ENCODE assay signal across 8 cellular contexts in genomic region chr19:21835810-21836444, GRCh38. TPM values are rescaled to one million over a fixed set of nuclear protein-coding genes. Genes with fewer than 3 reads are reported as not detected.
DNase-seq lines count a peak whose midpoint lies in the region; ATAC-seq, FAIRE-seq and TF ChIP-seq lines count a peak whose summit lies in the region.

Gene ZNF43 (minus strand): TSS chr19:21836182. CDS start chr19:21836038, 144 bp downstream.

- peak; percentile 67 to 92 for TF ChIP-seq POLR2A in thyroid gland (IDR thresholded peaks at IDR 0.05)

- peak; percentile 89 for ATAC-seq in GM21526 (IDR thresholded peaks at IDR 0.05; ENCODE audit: low FRiP score, unreplicated experiment)
- peak; percentile 98 to 99 (median 98) for ATAC-seq in pancreas

- no peaks in the 10 kb centered on the region for H4K20me1 ChIP-seq in Karpas-422 (ENCODE audit: insufficient read depth, low read depth, low read length)

- peak within 1 kb of the TSS; percentile 73 for H3K4me3 ChIP-seq in Karpas-422 (ENCODE audit: low read length)
- H3K4me3 ChIP-seq in cardiac muscle cell: peak within 1 kb of the TSS; percentile 76
- H3K4me3 ChIP-seq in pancreas: peak within 1 kb of the TSS; percentile 41 to 71 (median 68)
- H3K4me3 ChIP-seq in thyroid gland (replicated peaks in 1 of 3): peak within 1 kb of the TSS; percentile 63 to 90 (median 74)

- peaks cover 10% of the 10 kb centered on the region for H3K4me1 ChIP-seq in Karpas-422 (ENCODE audit: low read length)
- H3K4me1 ChIP-seq in cardiac muscle cell (ENCODE audit: low read depth): peaks cover 10% of the 10 kb centered on the region
- H3K4me1 ChIP-seq in pancreas: peaks cover 0 to 6% (median 0%) of the 10 kb centered on the region in 3 donors
- H3K4me1 ChIP-seq in thyroid gland: peaks cover 0 to 8% of the 10 kb centered on the region in 2 donors

- H3K27ac ChIP-seq in Karpas-422 (ENCODE audit: low read length) (peak within 1 kb of the TSS; percentile 62), adipose tissue (ENCODE audit: low read depth, low read length) (peak within 1 kb of the TSS; percentile 84), cardiac muscle cell (peak within 1 kb of the TSS; percentile 98), pancreas (peak within 1 kb of the TSS; percentile 64 to 93 (median 82)), thyroid gland (peak within 1 kb of the TSS; percentile 54 to 86 (median 70))

- intact Hi-C loops in pancreas (cut with DNase I) (no loop called here), thyroid gland (cut with DNase I) (no loop called here)

- peak within 1 kb of the TSS; percentile 82 for H3K9ac ChIP-seq in Karpas-422 (ENCODE audit: low read length)

- TF ChIP-seq CTCF in cardiac muscle cell (IDR thresholded peaks at IDR 0.05; ENCODE audit: low read depth, low read length) (no peak), pancreas (IDR thresholded peaks at IDR 0.05) (no peak), thyroid gland (IDR thresholded peaks at IDR 0.05) (no peak)

- H3K9me3 ChIP-seq in Karpas-422 (ENCODE audit: low read length) (peaks cover 10% of the 10 kb centered on the region), cardiac muscle cell (ENCODE audit: low read depth) (no peaks in the 10 kb centered on the region), pancreas (no peaks in the 10 kb centered on the region), thyroid gland (no peaks in the 10 kb centered on the region)

- H3K4me2 ChIP-seq in Karpas-422 (ENCODE audit: low read depth, low read length, poor library complexity, severe bottlenecking): peak within 1 kb of the TSS; percentile 72

- no peaks in the 10 kb centered on the region for H3K9me2 ChIP-seq in Karpas-422 (replicated peaks; ENCODE audit: insufficient read depth, low read length)

- 0 to 1% (median 0%) methylated on average over 29 of the region's 29 CpGs for WGBS in adipose tissue, 3 donors
- WGBS in pancreas, 2 donors: 0% methylated on average over 29 of the region's 29 CpGs
- WGBS in thyroid gland, 2 donors: 0% methylated on average over 13 to 28 of the region's 29 CpGs

- H3K79me2 ChIP-seq in Karpas-422 (ENCODE audit: low read length): peaks cover 46% of the 10 kb centered on the region

- H2AFZ ChIP-seq in Karpas-422 (ENCODE audit: low read length): no peak within 1 kb of the TSS

- H3K36me3 ChIP-seq in Karpas-422 (ENCODE audit: insufficient read depth, low read length): peaks cover 51% of the 10 kb centered on the region
- no peaks in the 10 kb centered on the region for H3K36me3 ChIP-seq in cardiac muscle cell
- no peaks in the 10 kb centered on the region for H3K36me3 ChIP-seq in pancreas
- H3K36me3 ChIP-seq in thyroid gland: no peaks in the 10 kb centered on the region

- H3K27me3 ChIP-seq in Karpas-422 (ENCODE audit: low read length) (no peaks in the 10 kb centered on the region), cardiac muscle cell (no peaks in the 10 kb centered on the region), pancreas (no peaks in the 10 kb centered on the region), thyroid gland (no peaks in the 10 kb centered on the region)

- DNase-seq in DMS 273 (lab: John Stamatoyannopoulos, UW; ENCODE audit: unreplicated experiment) (peak; percentile 99), Karpas-422 (peak; percentile 96), SW 1271 (lab: John Stamatoyannopoulos, UW) (peak; percentile 42 to 72), cardiac muscle cell (ENCODE audit: low read depth in 1 of 2, low spot score in 1 of 2) (peak; percentile 95 to 97), pancreas (peak; percentile 93 to 98 (median 96)), thyroid gland (peak; percentile 98 to 99)

- peak; percentile 93 for FAIRE-seq in pancreas (lab: Jason Lieb, UNC)

RNA-seq across cellular contexts. Expression of gene ZNF43, which starts in this region (rescaled TPM):
- total RNA-seq in Karpas-422 (2014; rRNA removed; shearing (Covaris generic); ENCODE audit: low replicate concordance): 10.6 and 35.2 TPM in 2 replicates
- polyA plus RNA-seq in adipose tissue (1 to 10 TPM; 2.0 to 4.0 (median 2.6) TPM), cardiac muscle cell (13.7 and 14.2 TPM in 2 replicates), pancreas (1 to 10 TPM; 3.6 to 3.7 TPM)
- total RNA-seq in cardiac muscle cell (14.7 and 16.1 TPM in 2 replicates), pancreas (10 to 100 TPM in 1 of 6 donors, 1 to 10 TPM in 5; 5.6 to 13.3 (median 6.9) TPM), thyroid gland (10 to 100 TPM; 20.9 to 35.3 (median 25.8) TPM)

Comparison
In these comparisons a context has a peak if more than half of its experiments do, and no peak if none do; other contexts are left out.
1. Peak in every context shown above with its lines: DNase-seq, ATAC-seq, H3K4me3 ChIP-seq and H3K27ac ChIP-seq.